24 cellular contexts compared by ENCODE assay signal in genomic region chr1:182850319-182850718, GRCh38.
"Had no signal": no experiment of that assay in that cellular context is flagged by ENCODE, and none has a peak within 500 bp of the region (broad histone marks: within the 10 kb centered on the region; RNA-seq: fewer than 3 reads in every experiment).

No MANE protein-coding gene starts in this region.

- FAIRE-seq: frontal cortex, kidney had no signal

- H3K4me1 ChIP-seq: psoas muscle had no signal

- H3K27ac ChIP-seq: coronary artery, ovary, psoas muscle, sigmoid colon, testis, tibial artery had no signal

- H3K27me3 Mint-ChIP-seq: memory B cell; stimulated activated memory B cell treated with anti-CD40 and anti-IgM and Interleukin-4, amounts not matched to agents 10 μg/mL and 1 μg/mL and 100 μg/mL, for 72 hours; type B pancreatic cell had no signal

- H3K9me3 Mint-ChIP-seq: memory B cell; natural killer cell; stimulated activated memory B cell treated with anti-CD40 and anti-IgM and Interleukin-4, amounts not matched to agents 10 μg/mL and 1 μg/mL and 100 μg/mL, for 72 hours; type B pancreatic cell had no signal

- DNase-seq: dermis blood vessel endothelial cell; effector memory CD4-positive, alpha-beta T cell; hypothalamus; kidney; natural killer cell; occipital lobe; ovary; posterior cingulate gyrus; psoas muscle; right cardiac atrium; sigmoid colon; stimulated activated CD4-positive, alpha-beta T cell treated with anti-CD3 and anti-CD28 coated beads, Interleukin-2, amount 100 ng/mL, for 24 hours; stimulated activated CD4-positive, alpha-beta T cell treated with anti-CD3 and anti-CD28 coated beads, Interleukin-4, amount 100 ng/mL, for 24 hours; stimulated activated naive CD8-positive, alpha-beta T cell treated with anti-CD3 and anti-CD28 coated beads, Interleukin-15, Interleukin-2, amounts not matched to agents 100 U/mL and 50 U/mL, for 24 hours; substantia nigra; testis; tibial artery had no signal

- H3K36me3 ChIP-seq: ovary had no signal

- H3K27me3 ChIP-seq: ovary, sigmoid colon, testis, tibial artery had no signal

- H3K4me3 ChIP-seq: coronary artery, lung, ovary, psoas muscle, sigmoid colon, testis, tibial artery had no signal

- ATAC-seq: left lobe of liver; natural killer cell; psoas muscle; right cardiac atrium; stimulated activated memory B cell treated with anti-CD40 and anti-IgM and Interleukin-4, amounts not matched to agents 10 μg/mL and 1 μg/mL and 100 μg/mL, for 72 hours; stimulated activated naive CD8-positive, alpha-beta T cell treated with anti-CD3 and anti-CD28 coated beads, Interleukin-15, Interleukin-2, amounts not matched to agents 100 U/mL and 50 U/mL, for 24 hours had no signal

- H3K27ac Mint-ChIP-seq: memory B cell; stimulated activated memory B cell treated with anti-CD40 and anti-IgM and Interleukin-4, amounts not matched to agents 10 μg/mL and 1 μg/mL and 100 μg/mL, for 72 hours; type B pancreatic cell had no signal

- H3K4me3 Mint-ChIP-seq: memory B cell; natural killer cell; stimulated activated memory B cell treated with anti-CD40 and anti-IgM and Interleukin-4, amounts not matched to agents 10 μg/mL and 1 μg/mL and 100 μg/mL, for 72 hours; type B pancreatic cell had no signal

- H3K9me3 ChIP-seq: ovary, psoas muscle, sigmoid colon, testis, tibial artery had no signal
